7 cellular contexts compared by ENCODE assay signal in genomic region chrY:6908021-6908420, GRCh38. TPM values are rescaled to one million over a fixed set of nuclear protein-coding genes. Genes with fewer than 3 reads are reported as not detected.
"Had no signal": no experiment of that assay in that cellular context is flagged by ENCODE, and none has a peak within 500 bp of the region (broad histone marks: within the 10 kb centered on the region; RNA-seq: fewer than 3 reads in every experiment).

No MANE protein-coding gene starts in this region.

RNA-seq across cellular contexts. Expression of gene TBL1Y, which starts 2.5 kb away (rescaled TPM):
- total RNA-seq: GM23248, H4, H7, HFFc6, HT1080 had no signal
- polyA plus RNA-seq: GM23248, IgD-negative memory B cell had no signal

RNA-seq across cellular contexts. Expression of gene AMELY, which starts 3.5 kb away (rescaled TPM):
- total RNA-seq: GM23248, H4, H7, HepG2, HFFc6, HT1080 had no signal
- polyA plus RNA-seq: GM23248, HepG2, IgD-negative memory B cell had no signal
